In the genomic region with DNA sequence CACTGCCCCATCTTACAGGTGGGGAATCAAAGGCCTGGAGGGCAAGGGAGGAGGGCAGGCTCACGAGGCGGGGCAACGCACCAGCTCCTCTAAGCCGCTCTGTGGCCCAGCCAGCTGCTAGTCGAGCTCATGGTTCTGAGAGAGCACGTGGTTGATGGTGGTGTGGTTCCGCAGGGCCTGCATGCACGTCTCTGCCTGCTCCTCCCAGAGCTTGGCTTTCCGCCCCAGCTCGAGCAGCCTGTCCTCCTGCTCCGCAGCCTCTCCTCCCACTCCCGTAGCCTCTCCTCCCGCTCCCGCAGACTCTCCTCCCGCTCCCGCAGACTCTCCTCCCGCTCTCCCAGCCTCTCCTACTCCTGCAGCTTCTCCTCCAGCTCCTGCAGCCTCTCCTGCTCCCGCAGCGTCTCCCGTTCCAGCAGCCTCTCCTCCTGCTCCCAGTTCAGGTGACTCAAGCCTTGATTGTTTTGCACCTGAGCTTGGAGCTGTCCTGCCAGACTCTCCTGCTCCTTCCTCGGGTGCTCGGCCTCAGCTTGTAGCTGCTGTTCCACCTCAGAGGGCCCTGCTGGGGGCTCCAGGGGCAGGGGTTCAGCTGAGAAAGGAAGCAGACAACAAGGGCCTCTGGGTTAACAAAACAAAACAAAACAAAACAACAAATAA, we compare ENCODE assay signal across 14 cellular contexts. TPM values are rescaled to one million over a fixed set of nuclear protein-coding genes. Genes with fewer than 3 reads are reported as not detected.
A peak's percentile ranks its signal among the peaks of the same experiment; 100 is the strongest.
DNase-seq lines count a peak whose midpoint lies in the region; ATAC-seq and TF ChIP-seq lines count a peak whose summit lies in the region.
"Had no signal": no experiment of that assay in that cellular context is flagged by ENCODE, and none has a peak within 500 bp of the region (broad histone marks: within the 10 kb centered on the region; RNA-seq: fewer than 3 reads in every experiment).

No MANE protein-coding gene starts in this region.

- no peak for ATAC-seq in activated CD4-positive, alpha-beta T cell treated with anti-CD3 and anti-CD28 coated beads for 36 hours
- ATAC-seq in HG03460 (IDR thresholded peaks at IDR 0.05; ENCODE audit: unreplicated experiment), result no peak

- H3K4me1 Mint-ChIP-seq in activated CD4-positive, alpha-beta T cell treated with anti-CD3 and anti-CD28 coated beads for 36 hours, result peaks cover 15% of the 10 kb centered on the region

- H3K4me3 ChIP-seq in fibroblast of mammary gland (ENCODE audit: control insufficient read depth, low read depth, low read length), result no peak overlapping the region

- DNase-seq in DMS53 (lab: John Stamatoyannopoulos, UW) (peak; percentile 31), DMS53 treated with DMSO at 0.1 percent for 48 hours (lab: John Stamatoyannopoulos, UW; ENCODE audit: unreplicated experiment) (no peak), fibroblast of mammary gland (ENCODE audit: low read depth) (peak; percentile 39), mesenteric fat pad (ENCODE audit: low spot score) (peak; percentile 77), ureter (ENCODE audit: low spot score) (peak; percentile 60), GM19240 (ENCODE audit: insufficient read length, low spot score) (no peak)
- no peak for DNase-seq in activated CD4-positive, alpha-beta T cell treated with anti-CD3 and anti-CD28 coated beads for 36 hours
- DNase-seq: activated CD4-positive, alpha-beta memory T cell treated with anti-CD3 and anti-CD28 coated beads, Interleukin-2, amount 10 ng/mL, durations not matched to agents 7 days and 5 days; Caco-2; KBM-7; NCI-H146; SHP77 treated with DMSO at 0.1 percent for 48 hours; small intestine had no signal

- TF ChIP-seq CTCF in fibroblast of mammary gland (conservative IDR thresholded peaks at IDR 0.05; ENCODE audit: control insufficient read depth, insufficient read depth, low read depth, low read length), result no peak

- POLR2A ChIA-PET in activated CD4-positive, alpha-beta T cell treated with anti-CD3 and anti-CD28 coated beads for 36 hours (lab: Charles Lee), result no interaction called here

- H3K9me3 Mint-ChIP-seq in activated CD4-positive, alpha-beta T cell treated with anti-CD3 and anti-CD28 coated beads for 36 hours (ENCODE audit: low read depth), result no peaks in the 10 kb centered on the region
- H3K9me3 Mint-ChIP-seq: activated CD4-positive, alpha-beta memory T cell treated with anti-CD3 and anti-CD28 coated beads, Interleukin-2, amount 10 ng/mL, durations not matched to agents 7 days and 5 days had no signal

- H3K36me3 Mint-ChIP-seq in activated CD4-positive, alpha-beta T cell treated with anti-CD3 and anti-CD28 coated beads for 36 hours (ENCODE audit: low read depth), result no peaks in the 10 kb centered on the region

- no peak overlapping the region for H3K27ac Mint-ChIP-seq in activated CD4-positive, alpha-beta T cell treated with anti-CD3 and anti-CD28 coated beads for 36 hours
- H3K27ac Mint-ChIP-seq: activated CD4-positive, alpha-beta memory T cell treated with anti-CD3 and anti-CD28 coated beads, Interleukin-2, amount 10 ng/mL, durations not matched to agents 7 days and 5 days had no signal

- CTCF ChIA-PET in activated CD4-positive, alpha-beta T cell treated with anti-CD3 and anti-CD28 coated beads for 36 hours (lab: Charles Lee), result interaction anchor here (0.8 to 2.4 kb wide), 4 partner anchors 8 to 168 kb away, joined by 3 to 7 read pairs (median 4); no protein-coding TSS in a partner anchor

- intact Hi-C loops in activated CD4-positive, alpha-beta T cell treated with anti-CD3 and anti-CD28 coated beads for 36 hours (cut with DNase I, micrococcal nuclease), result no loop called here

- no peak overlapping the region for H3K4me3 Mint-ChIP-seq in activated CD4-positive, alpha-beta T cell treated with anti-CD3 and anti-CD28 coated beads for 36 hours
- H3K4me3 Mint-ChIP-seq: activated CD4-positive, alpha-beta memory T cell treated with anti-CD3 and anti-CD28 coated beads, Interleukin-2, amount 10 ng/mL, durations not matched to agents 7 days and 5 days had no signal

- H3K27me3 Mint-ChIP-seq in activated CD4-positive, alpha-beta T cell treated with anti-CD3 and anti-CD28 coated beads for 36 hours, result peaks cover 2% of the 10 kb centered on the region

RNA-seq across cellular contexts. Expression of a gene that starts 19.1 kb away (rescaled TPM):
- total RNA-seq in mesenteric fat pad, result 26.5 TPM
- 37.4 TPM for total RNA-seq in ureter
- 10 to 100 TPM; 38.1 to 39.6 TPM for total RNA-seq in activated CD4-positive, alpha-beta T cell treated with anti-CD3 and anti-CD28 coated beads for 36 hours

Comparison
In these comparisons a context has a peak if more than half of its experiments do, and no peak if none do; other contexts are left out.
1. DNase-seq: peak in DMS53 (single experiment), fibroblast of mammary gland (single experiment), mesenteric fat pad (single experiment) and ureter (single experiment); none in DMS53 treated with DMSO at 0.1 percent for 48 hours (single experiment), activated CD4-positive, alpha-beta T cell treated with anti-CD3 and anti-CD28 coated beads for 36 hours (single experiment) and GM19240 (single experiment).